ENCODE assay signal across 1 cellular context in genomic region chr22:17920145-17920605, GRCh38.
TF ChIP-seq lines count a peak whose summit lies in the region.

No MANE protein-coding gene starts in this region.

TF ChIP-seq in K562, 482 proteins besides CTCF, POLR2A, EP300 and RAD21 (continued from another document and continues in another):
- TF ChIP-seq MTA3 (IDR thresholded peaks at IDR 0.05; ENCODE audit: borderline replicate concordance) (peak; percentile 68; the same call in 1 of the 2 replicates), PRMT5 (CRISPR knock-in tag; IDR thresholded peaks at IDR 0.05) (no peak), CREBBP (IDR thresholded peaks at IDR 0.05; ENCODE audit: low read depth, low read length) (no peak), HNRNPL (IDR thresholded peaks at IDR 0.05; ENCODE audit: low read depth, low read length) (no peak), JUND (IDR thresholded peaks at IDR 0.05; ENCODE audit: borderline replicate concordance, low read depth, low read length) (peak; percentile 44; the same call in 1 of the 2 replicates), JUND (tag; IDR thresholded peaks at IDR 0.05; ENCODE audit: borderline replicate concordance, low read depth, low read length) (no peak; the same call in 2 of the 3 replicates), FOXA1 (IDR thresholded peaks at IDR 0.05; ENCODE audit: borderline replicate concordance) (no peak), ZBTB7A (IDR thresholded peaks at IDR 0.05; ENCODE audit: borderline replicate concordance, control insufficient read depth, low read depth, low read length) (peak; percentile 56; the same call in 1 of the 2 replicates), SMARCA4 (IDR thresholded peaks at IDR 0.05) (peak; percentile 79; the same call in 1 of the 2 replicates), ELK1 (CRISPR knock-in tag; IDR thresholded peaks at IDR 0.05) (no peak), HDAC1 (IDR thresholded peaks at IDR 0.05) (peak in 1 of 2 experiments; percentile 84; a peak in 2 of 4 replicates), KDM1A (IDR thresholded peaks at IDR 0.05) (peak; percentile 92 to 96), PHF20 (IDR thresholded peaks at IDR 0.05; ENCODE audit: partially characterized antibody) (no peak), NCOA4 (IDR thresholded peaks at IDR 0.05; ENCODE audit: partially characterized antibody) (no peak), PCBP1 (IDR thresholded peaks at IDR 0.05; ENCODE audit: low read depth, low read length, poor library complexity, severe bottlenecking) (no peak), GATAD2A (IDR thresholded peaks at IDR 0.05) (0 out of 2 replicates have a peak, but pooled peaks have one; percentile 20), BHLHE40 (IDR thresholded peaks at IDR 0.05; ENCODE audit: low read length) (peak; percentile 20; the same call in 1 of the 2 replicates), XRCC5 (IDR thresholded peaks at IDR 0.05; ENCODE audit: low read depth, low read length) (no peak), HMGN3 (IDR thresholded peaks at IDR 0.05; ENCODE audit: borderline replicate concordance, extremely low read depth, insufficient read length, low read depth, low read length) (no peak), RFX5 (IDR thresholded peaks at IDR 0.05; ENCODE audit: low read depth, low read length) (no peak), NCOR1 (IDR thresholded peaks at IDR 0.05) (peak; percentile 86), SMAD1 (IDR thresholded peaks at IDR 0.05; ENCODE audit: low read depth, low read length, partially characterized antibody) (peak; percentile 31), CHD2 (IDR thresholded peaks at IDR 0.05; ENCODE audit: low read depth, low read length) (no peak), PHF8 (IDR thresholded peaks at IDR 0.05; ENCODE audit: borderline replicate concordance, low read length) (peak; percentile 41; the same call in 1 of the 2 replicates), NFIC (IDR thresholded peaks at IDR 0.05) (no peak), TCF7 (IDR thresholded peaks at IDR 0.05; ENCODE audit: borderline replicate concordance) (peak; percentile 89), PCBP2 (IDR thresholded peaks at IDR 0.05; ENCODE audit: low read depth, low read length, poor library complexity, severe bottlenecking) (no peak), CBFA2T3 (IDR thresholded peaks at IDR 0.05) (peak; percentile 79), NBN (IDR thresholded peaks at IDR 0.05; ENCODE audit: low read depth) (peak; percentile 87), CBX1 (IDR thresholded peaks at IDR 0.05; ENCODE audit: low read depth) (no peak), TARDBP (IDR thresholded peaks at IDR 0.05) (peak; percentile 84), ZBED1 (IDR thresholded peaks at IDR 0.05) (0 out of 2 replicates have a peak, but pooled peaks have one; percentile 30), RBFOX2 (IDR thresholded peaks at IDR 0.05; ENCODE audit: low read depth, low read length) (0 out of 2 replicates have a peak, but pooled peaks have one; percentile 18), ATF7 (IDR thresholded peaks at IDR 0.05) (peak; percentile 56), LEF1 (IDR thresholded peaks at IDR 0.05) (peak; percentile 72), CC2D1A (IDR thresholded peaks at IDR 0.05) (0 out of 2 replicates have a peak, but pooled peaks have one; percentile 8), PHF21A (IDR thresholded peaks at IDR 0.05; ENCODE audit: borderline replicate concordance, low read depth) (peak; percentile 99), RCOR1 (IDR thresholded peaks at IDR 0.05; ENCODE audit: borderline replicate concordance in 1 of 2, low read depth in 2 of 2, low read length in 2 of 2) (peak; percentile 39 to 96; a peak in 3 of 4 replicates), SMARCC2 (IDR thresholded peaks at IDR 0.05; ENCODE audit: low read depth) (peak; percentile 41; the same call in 1 of the 2 replicates), TBL1XR1 (IDR thresholded peaks at IDR 0.05; ENCODE audit: low read length in 2 of 2) (peak in 1 of 2 experiments; percentile 77; a peak in 2 of 4 replicates), HDAC2 (IDR thresholded peaks at IDR 0.05) (peak; percentile 89), NCOA6 (IDR thresholded peaks at IDR 0.05) (no peak), TCF3 (CRISPR knock-in tag; IDR thresholded peaks at IDR 0.05) (peak; percentile 51), KLF13 (tag; IDR thresholded peaks at IDR 0.05; ENCODE audit: borderline replicate concordance, low read depth) (0 out of 2 replicates have a peak, but pooled peaks have one; percentile 27), FOXM1 (IDR thresholded peaks at IDR 0.05; ENCODE audit: low read depth) (0 out of 2 replicates have a peak, but pooled peaks have one; percentile 36), FOXM1 (CRISPR knock-in tag; IDR thresholded peaks at IDR 0.05; ENCODE audit: low read depth) (no peak), CTBP1 (IDR thresholded peaks at IDR 0.05; ENCODE audit: borderline replicate concordance) (peak; percentile 85)
- TF ChIP-seq, protein P1, sequence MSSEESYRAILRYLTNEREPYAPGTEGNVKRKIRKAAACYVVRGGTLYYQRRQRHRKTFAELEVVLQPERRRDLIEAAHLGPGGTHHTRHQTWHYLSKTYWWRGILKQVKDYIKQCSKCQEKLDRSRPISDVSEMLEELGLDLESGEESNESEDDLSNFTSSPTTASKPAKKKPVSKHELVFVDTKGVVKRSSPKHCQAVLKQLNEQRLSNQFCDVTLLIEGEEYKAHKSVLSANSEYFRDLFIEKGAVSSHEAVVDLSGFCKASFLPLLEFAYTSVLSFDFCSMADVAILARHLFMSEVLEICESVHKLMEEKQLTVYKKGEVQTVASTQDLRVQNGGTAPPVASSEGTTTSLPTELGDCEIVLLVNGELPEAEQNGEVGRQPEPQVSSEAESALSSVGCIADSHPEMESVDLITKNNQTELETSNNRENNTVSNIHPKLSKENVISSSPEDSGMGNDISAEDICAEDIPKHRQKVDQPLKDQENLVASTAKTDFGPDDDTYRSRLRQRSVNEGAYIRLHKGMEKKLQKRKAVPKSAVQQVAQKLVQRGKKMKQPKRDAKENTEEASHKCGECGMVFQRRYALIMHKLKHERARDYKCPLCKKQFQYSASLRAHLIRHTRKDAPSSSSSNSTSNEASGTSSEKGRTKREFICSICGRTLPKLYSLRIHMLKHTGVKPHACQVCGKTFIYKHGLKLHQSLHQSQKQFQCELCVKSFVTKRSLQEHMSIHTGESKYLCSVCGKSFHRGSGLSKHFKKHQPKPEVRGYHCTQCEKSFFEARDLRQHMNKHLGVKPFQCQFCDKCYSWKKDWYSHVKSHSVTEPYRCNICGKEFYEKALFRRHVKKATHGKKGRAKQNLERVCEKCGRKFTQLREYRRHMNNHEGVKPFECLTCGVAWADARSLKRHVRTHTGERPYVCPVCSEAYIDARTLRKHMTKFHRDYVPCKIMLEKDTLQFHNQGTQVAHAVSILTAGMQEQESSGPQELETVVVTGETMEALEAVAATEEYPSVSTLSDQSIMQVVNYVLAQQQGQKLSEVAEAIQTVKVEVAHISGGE (CRISPR knock-in tag; IDR thresholded peaks at IDR 0.05): peak in 1 of 3 experiments; percentile 32; a peak in 1 of 6 replicates
- TF ChIP-seq, protein P2, sequence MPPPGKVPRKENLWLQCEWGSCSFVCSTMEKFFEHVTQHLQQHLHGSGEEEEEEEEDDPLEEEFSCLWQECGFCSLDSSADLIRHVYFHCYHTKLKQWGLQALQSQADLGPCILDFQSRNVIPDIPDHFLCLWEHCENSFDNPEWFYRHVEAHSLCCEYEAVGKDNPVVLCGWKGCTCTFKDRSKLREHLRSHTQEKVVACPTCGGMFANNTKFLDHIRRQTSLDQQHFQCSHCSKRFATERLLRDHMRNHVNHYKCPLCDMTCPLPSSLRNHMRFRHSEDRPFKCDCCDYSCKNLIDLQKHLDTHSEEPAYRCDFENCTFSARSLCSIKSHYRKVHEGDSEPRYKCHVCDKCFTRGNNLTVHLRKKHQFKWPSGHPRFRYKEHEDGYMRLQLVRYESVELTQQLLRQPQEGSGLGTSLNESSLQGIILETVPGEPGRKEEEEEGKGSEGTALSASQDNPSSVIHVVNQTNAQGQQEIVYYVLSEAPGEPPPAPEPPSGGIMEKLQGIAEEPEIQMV (tag; conservative IDR thresholded peaks at IDR 0.05; ENCODE audit: low read depth): no peak
- TF ChIP-seq, protein P3, sequence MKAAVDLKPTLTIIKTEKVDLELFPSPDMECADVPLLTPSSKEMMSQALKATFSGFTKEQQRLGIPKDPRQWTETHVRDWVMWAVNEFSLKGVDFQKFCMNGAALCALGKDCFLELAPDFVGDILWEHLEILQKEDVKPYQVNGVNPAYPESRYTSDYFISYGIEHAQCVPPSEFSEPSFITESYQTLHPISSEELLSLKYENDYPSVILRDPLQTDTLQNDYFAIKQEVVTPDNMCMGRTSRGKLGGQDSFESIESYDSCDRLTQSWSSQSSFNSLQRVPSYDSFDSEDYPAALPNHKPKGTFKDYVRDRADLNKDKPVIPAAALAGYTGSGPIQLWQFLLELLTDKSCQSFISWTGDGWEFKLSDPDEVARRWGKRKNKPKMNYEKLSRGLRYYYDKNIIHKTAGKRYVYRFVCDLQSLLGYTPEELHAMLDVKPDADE (conservative IDR thresholded peaks at IDR 0.05; ENCODE audit: control insufficient read depth, low read depth, low read length): peak; percentile 75; the same call in 1 of the 2 replicates
- TF ChIP-seq, protein P4, sequence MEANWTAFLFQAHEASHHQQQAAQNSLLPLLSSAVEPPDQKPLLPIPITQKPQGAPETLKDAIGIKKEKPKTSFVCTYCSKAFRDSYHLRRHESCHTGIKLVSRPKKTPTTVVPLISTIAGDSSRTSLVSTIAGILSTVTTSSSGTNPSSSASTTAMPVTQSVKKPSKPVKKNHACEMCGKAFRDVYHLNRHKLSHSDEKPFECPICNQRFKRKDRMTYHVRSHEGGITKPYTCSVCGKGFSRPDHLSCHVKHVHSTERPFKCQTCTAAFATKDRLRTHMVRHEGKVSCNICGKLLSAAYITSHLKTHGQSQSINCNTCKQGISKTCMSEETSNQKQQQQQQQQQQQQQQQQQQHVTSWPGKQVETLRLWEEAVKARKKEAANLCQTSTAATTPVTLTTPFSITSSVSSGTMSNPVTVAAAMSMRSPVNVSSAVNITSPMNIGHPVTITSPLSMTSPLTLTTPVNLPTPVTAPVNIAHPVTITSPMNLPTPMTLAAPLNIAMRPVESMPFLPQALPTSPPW (CRISPR knock-in tag; IDR thresholded peaks at IDR 0.05): peak; percentile 13; the same call in 1 of the 2 replicates
- TF ChIP-seq, protein P5, sequence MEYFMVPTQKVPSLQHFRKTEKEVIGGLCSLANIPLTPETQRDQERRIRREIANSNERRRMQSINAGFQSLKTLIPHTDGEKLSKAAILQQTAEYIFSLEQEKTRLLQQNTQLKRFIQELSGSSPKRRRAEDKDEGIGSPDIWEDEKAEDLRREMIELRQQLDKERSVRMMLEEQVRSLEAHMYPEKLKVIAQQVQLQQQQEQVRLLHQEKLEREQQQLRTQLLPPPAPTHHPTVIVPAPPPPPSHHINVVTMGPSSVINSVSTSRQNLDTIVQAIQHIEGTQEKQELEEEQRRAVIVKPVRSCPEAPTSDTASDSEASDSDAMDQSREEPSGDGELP (CRISPR knock-in tag; IDR thresholded peaks at IDR 0.05; ENCODE audit: borderline replicate concordance): peak; percentile 64; the same call in 1 of the 2 replicates
- TF ChIP-seq, protein P6, sequence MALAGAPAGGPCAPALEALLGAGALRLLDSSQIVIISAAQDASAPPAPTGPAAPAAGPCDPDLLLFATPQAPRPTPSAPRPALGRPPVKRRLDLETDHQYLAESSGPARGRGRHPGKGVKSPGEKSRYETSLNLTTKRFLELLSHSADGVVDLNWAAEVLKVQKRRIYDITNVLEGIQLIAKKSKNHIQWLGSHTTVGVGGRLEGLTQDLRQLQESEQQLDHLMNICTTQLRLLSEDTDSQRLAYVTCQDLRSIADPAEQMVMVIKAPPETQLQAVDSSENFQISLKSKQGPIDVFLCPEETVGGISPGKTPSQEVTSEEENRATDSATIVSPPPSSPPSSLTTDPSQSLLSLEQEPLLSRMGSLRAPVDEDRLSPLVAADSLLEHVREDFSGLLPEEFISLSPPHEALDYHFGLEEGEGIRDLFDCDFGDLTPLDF (CRISPR knock-in tag; IDR thresholded peaks at IDR 0.05): no peak
- TF ChIP-seq, protein P7, sequence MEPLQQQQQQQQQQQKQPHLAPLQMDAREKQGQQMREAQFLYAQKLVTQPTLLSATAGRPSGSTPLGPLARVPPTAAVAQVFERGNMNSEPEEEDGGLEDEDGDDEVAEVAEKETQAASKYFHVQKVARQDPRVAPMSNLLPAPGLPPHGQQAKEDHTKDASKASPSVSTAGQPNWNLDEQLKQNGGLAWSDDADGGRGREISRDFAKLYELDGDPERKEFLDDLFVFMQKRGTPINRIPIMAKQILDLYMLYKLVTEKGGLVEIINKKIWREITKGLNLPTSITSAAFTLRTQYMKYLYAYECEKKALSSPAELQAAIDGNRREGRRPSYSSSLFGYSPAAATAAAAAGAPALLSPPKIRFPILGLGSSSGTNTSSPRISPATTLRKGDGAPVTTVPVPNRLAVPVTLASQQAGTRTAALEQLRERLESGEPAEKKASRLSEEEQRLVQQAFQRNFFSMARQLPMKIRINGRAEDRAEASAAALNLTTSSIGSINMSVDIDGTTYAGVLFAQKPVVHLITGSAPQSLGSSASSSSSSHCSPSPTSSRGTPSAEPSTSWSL (CRISPR knock-in tag; IDR thresholded peaks at IDR 0.05; ENCODE audit: borderline replicate concordance): no peak
- TF ChIP-seq, protein P8, sequence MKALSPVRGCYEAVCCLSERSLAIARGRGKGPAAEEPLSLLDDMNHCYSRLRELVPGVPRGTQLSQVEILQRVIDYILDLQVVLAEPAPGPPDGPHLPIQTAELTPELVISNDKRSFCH (CRISPR knock-in tag; IDR thresholded peaks at IDR 0.05): no peak
- TF ChIP-seq, protein P8 (tag; IDR thresholded peaks at IDR 0.05): no peak
